8 cellular contexts compared by ENCODE assay signal in the genomic region with DNA sequence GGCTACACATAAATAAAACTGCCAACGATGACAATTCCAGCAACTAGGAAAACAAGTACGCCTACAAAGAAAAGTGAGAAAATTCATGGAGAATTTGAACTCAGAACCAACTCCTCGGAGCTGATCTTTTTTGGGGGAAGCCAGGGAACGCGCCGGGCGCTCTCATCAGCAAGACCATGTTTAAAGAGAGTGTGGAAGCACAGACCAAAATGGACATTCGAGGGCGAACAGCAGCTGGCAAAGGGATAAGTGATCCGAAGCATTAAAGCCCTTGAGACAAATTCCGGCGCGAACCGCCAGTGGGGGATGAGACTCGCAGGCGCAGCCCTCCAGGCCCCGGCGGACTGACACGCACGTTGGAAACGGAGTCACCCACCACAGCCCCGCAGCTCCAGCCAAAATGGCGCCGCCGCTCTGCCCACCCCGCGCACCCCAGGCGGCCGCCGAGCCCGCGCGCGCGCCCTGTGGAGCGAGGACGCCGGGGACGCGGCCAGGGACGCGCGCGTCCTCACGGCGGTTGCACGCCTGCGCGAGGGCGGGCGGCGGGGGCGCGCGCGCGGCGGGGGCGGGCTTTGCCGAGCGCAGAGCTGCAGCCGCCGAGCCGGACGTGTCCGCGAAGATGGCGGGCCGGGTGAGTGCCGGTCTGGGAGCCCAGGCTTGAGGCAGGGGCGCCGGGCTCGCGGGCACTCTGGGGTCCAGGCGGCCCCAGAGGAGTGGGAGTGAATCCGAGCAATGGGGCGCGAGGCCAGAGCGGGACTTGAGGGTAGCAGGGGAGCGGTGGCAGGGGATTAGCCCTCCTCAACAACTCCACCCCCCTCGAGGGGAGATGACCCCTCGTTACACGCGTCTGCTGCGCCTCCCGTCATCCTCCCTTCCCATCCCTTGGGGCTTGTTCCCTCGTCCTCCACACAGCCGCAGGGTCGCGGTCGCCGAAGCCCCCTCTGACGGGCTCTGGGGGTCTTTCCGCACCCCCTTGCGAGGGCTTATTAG. TPM values are rescaled to one million over a fixed set of nuclear protein-coding genes. Genes with fewer than 3 reads are reported as not detected.
A peak's percentile ranks its signal among the peaks of the same experiment; 100 is the strongest.
DNase-seq lines count a peak whose midpoint lies in the region; ATAC-seq and TF ChIP-seq lines count a peak whose summit lies in the region.
"Not testable (repeated sequence)": the region's sequence is repeated elsewhere in the genome, so short reads cannot be mapped to it uniquely, and the experiment has no call there.

A gene (plus strand): TSS at position 513 of the 990 bp plus-strand sequence. CDS start 107 bp downstream, at position 620.

- CTCF ChIA-PET in mammary epithelial cell (lab: Charles Lee; ENCODE audit: low non-redundant PET) = not testable (repeated sequence)

- dilution Hi-C loops in mammary epithelial cell (cut with HindIII; ENCODE audit: low sequenced_read_pairs) = not testable (repeated sequence)

- H3K9me3 ChIP-seq in GM23248 (ENCODE audit: low read depth); mammary epithelial cell (replicated peaks; ENCODE audit: insufficient read depth, low read length); right atrium auricular region; osteoblast (ENCODE audit: low read depth, low read length): not testable (repeated sequence)

- not testable (repeated sequence) for H3K79me2 ChIP-seq in GM23248 (ENCODE audit: insufficient read depth); mammary epithelial cell (ENCODE audit: insufficient read depth, low read length); osteoblast (ENCODE audit: insufficient read depth, low read length)

- WGBS in GM23248 (ENCODE audit: low coverage in 1 of 2, low lambda C conversion rate in 2 of 2, missing lambda C conversion rate in 2 of 2), 2 experiments = no CpG with 5 or more reads among the region's 95 CpGs
- no CpG with 5 or more reads among the region's 95 CpGs for whole genome bisulfite sequencing in mammary epithelial cell (ENCODE audit: low coverage, missing lambda C conversion rate)
- WGBS in urinary bladder = no CpG with 5 or more reads among the region's 95 CpGs

- H3K9ac ChIP-seq in GM23248; mammary epithelial cell (ENCODE audit: insufficient read depth, low read length): not testable (repeated sequence)

- TSS peak; percentile 19 for BruUV-seq in mammary epithelial cell (replicated peaks; lab: Mats Ljungman, UMichigan)

- not testable (repeated sequence) for TF ChIP-seq CTCF in mammary epithelial cell (conservative IDR thresholded peaks at IDR 0.05 in 1 of 2, IDR thresholded peaks at IDR 0.05 in 1 of 2; ENCODE audit: extremely low read depth in 1 of 2, insufficient read depth in 1 of 2, low read depth in 1 of 2, low read length in 2 of 2); right atrium auricular region (IDR thresholded peaks at IDR 0.05); osteoblast (IDR thresholded peaks at IDR 0.05; ENCODE audit: extremely low read depth, low read depth, low read length)

- in situ Hi-C loops in GM23248 (cut with MboI); mammary epithelial cell (cut with MboI; ENCODE audit: low sequenced_read_pairs in 2 of 2): not testable (repeated sequence)

- H3K27me3 ChIP-seq in GM23248 (replicated peaks; ENCODE audit: insufficient read depth); mammary epithelial cell (ENCODE audit: insufficient read depth, low read length); right atrium auricular region; osteoblast (ENCODE audit: insufficient read depth, low read length): not testable (repeated sequence)

- H3K4me2 ChIP-seq in GM23248 (ENCODE audit: unreplicated experiment); mammary epithelial cell (ENCODE audit: insufficient read depth, low read depth, low read length); osteoblast (ENCODE audit: insufficient read depth, low read length): not testable (repeated sequence)

- H3K4me3 ChIP-seq in GM23248; mammary epithelial cell (replicated peaks in 1 of 3; ENCODE audit: insufficient read depth in 1 of 3, low read depth in 2 of 3, low read length in 3 of 3); right atrium auricular region; osteoblast (ENCODE audit: insufficient read depth, low read length); urinary bladder (ENCODE audit: low read depth, low read length): not testable (repeated sequence)

- H3K4me1 ChIP-seq in GM23248 (ENCODE audit: insufficient read depth); mammary epithelial cell (ENCODE audit: insufficient read depth, low read length); right atrium auricular region; osteoblast (ENCODE audit: insufficient read depth, low read length); urinary bladder (ENCODE audit: insufficient read depth): not testable (repeated sequence)

- intact Hi-C loops in mammary epithelial cell (cut with micrococcal nuclease) = not testable (repeated sequence)

- peak; percentile 81 for ATAC-seq in GM18867 (IDR thresholded peaks at IDR 0.05; ENCODE audit: unreplicated experiment)
- ATAC-seq in HG03175 (IDR thresholded peaks at IDR 0.05; ENCODE audit: unreplicated experiment) = peak; percentile 75
- peak; percentile 90 for ATAC-seq in SK-N-SH treated with all-trans-retinoic acid at 6 μM for 48 hours

- not testable (repeated sequence) for H3K27ac ChIP-seq in GM23248; mammary epithelial cell (ENCODE audit: insufficient read depth, low read depth, low read length); right atrium auricular region; osteoblast (ENCODE audit: low read depth, low read length); urinary bladder (ENCODE audit: low read depth)

- H3K9me2 ChIP-seq in GM23248 (ENCODE audit: insufficient read depth) = not testable (repeated sequence)

- not testable (repeated sequence) for H4K20me1 ChIP-seq in GM23248 (ENCODE audit: insufficient read depth); mammary epithelial cell (ENCODE audit: insufficient read depth, low read length); osteoblast (ENCODE audit: insufficient read depth, low read length)

- H3F3A ChIP-seq in GM23248 (ENCODE audit: insufficient read depth) = not testable (repeated sequence)

- H2AFZ ChIP-seq in GM23248; mammary epithelial cell (ENCODE audit: low read depth, low read length); osteoblast (ENCODE audit: low read length): not testable (repeated sequence)

- H3K36me3 ChIP-seq in GM23248 (ENCODE audit: low read depth); mammary epithelial cell (ENCODE audit: insufficient read depth, low read length); right atrium auricular region; osteoblast (ENCODE audit: insufficient read depth, low read length); urinary bladder (ENCODE audit: insufficient read depth): not testable (repeated sequence)

- DNase-seq in GM23248; mammary epithelial cell; right atrium auricular region (ENCODE audit: low spot score); osteoblast (ENCODE audit: insufficient read length, low spot score, missing footprints): not testable (repeated sequence)

RNA-seq across cellular contexts. Expression of the gene that starts here (rescaled TPM):
- 44.9 and 48.2 TPM in 2 replicates for total RNA-seq in GM23248 (2014; rRNA removed; shearing (Covaris generic))
- 43.5 and 44.2 TPM in 2 replicates for polyA plus RNA-seq in GM23248 (2016; fragmentation: Nextera tagmentation; extraction: Ambion mirVana)
- total RNA-seq in mammary epithelial cell = 10 to 100 TPM; 26.5 to 38.0 TPM
- 21.5 TPM for polyA plus RNA-seq in mammary epithelial cell
- 37.8 TPM for polyA minus RNA-seq in mammary epithelial cell
- total RNA-seq in right atrium auricular region = 10 to 100 TPM; 13.1 to 17.8 TPM
- 63.9 and 72.7 TPM in 2 replicates for total RNA-seq in osteoblast
- 37.8 TPM for total RNA-seq in urinary bladder
- 23.2 TPM for polyA plus RNA-seq in urinary bladder
